Comparison of ENCODE assay signal across 1 cellular context in the genomic region with DNA sequence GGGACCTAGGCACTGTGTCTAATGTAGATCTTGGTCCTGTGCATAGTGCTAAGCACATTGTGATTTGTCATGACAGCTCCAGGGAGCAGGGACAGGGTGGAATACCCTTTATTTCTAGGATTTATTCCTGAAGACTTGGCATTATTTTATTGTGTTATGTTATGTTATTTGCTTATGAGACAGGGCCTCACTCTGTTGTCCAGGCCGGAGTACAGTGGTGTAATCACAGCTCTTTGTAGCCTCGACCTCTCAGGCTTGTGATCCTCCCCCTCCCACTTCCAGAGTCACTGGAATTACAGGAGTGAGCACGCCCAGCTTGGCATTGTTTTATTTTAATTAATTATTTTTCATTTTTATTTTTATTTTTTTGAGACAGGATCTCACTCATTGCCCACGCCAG.
TF ChIP-seq lines count a peak whose summit lies in the region.

No MANE protein-coding gene starts in this region.

TF ChIP-seq in HepG2, 621 proteins besides CTCF, POLR2A, EP300 and RAD21:
- TF ChIP-seq TP53 (CRISPR knock-in tag; conservative IDR thresholded peaks at IDR 0.05) = no peak
- TF ChIP-seq, protein P1, sequence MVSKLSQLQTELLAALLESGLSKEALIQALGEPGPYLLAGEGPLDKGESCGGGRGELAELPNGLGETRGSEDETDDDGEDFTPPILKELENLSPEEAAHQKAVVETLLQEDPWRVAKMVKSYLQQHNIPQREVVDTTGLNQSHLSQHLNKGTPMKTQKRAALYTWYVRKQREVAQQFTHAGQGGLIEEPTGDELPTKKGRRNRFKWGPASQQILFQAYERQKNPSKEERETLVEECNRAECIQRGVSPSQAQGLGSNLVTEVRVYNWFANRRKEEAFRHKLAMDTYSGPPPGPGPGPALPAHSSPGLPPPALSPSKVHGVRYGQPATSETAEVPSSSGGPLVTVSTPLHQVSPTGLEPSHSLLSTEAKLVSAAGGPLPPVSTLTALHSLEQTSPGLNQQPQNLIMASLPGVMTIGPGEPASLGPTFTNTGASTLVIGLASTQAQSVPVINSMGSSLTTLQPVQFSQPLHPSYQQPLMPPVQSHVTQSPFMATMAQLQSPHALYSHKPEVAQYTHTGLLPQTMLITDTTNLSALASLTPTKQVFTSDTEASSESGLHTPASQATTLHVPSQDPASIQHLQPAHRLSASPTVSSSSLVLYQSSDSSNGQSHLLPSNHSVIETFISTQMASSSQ (IDR thresholded peaks at IDR 0.05; ENCODE audit: low read depth) = no peak
- TF ChIP-seq, protein P1 (CRISPR knock-in tag; IDR thresholded peaks at IDR 0.05; ENCODE audit: borderline replicate concordance) = no peak
- TF ChIP-seq ZNF121 (CRISPR knock-in tag; IDR thresholded peaks at IDR 0.05) = peak; percentile 90
- TF ChIP-seq FOSL2 (CRISPR knock-in tag; IDR thresholded peaks at IDR 0.05) = no peak
- no peak for TF ChIP-seq ZNF318 (CRISPR knock-in tag; IDR thresholded peaks at IDR 0.05)
- no peak for TF ChIP-seq NCOR1 (IDR thresholded peaks at IDR 0.05; ENCODE audit: borderline replicate concordance, low read length)
- no peak for TF ChIP-seq NR1H2 (CRISPR knock-in tag; IDR thresholded peaks at IDR 0.05; ENCODE audit: borderline replicate concordance, low read depth)
- no peak for TF ChIP-seq SALL2 (CRISPR knock-in tag; IDR thresholded peaks at IDR 0.05)
- TF ChIP-seq, protein P2, sequence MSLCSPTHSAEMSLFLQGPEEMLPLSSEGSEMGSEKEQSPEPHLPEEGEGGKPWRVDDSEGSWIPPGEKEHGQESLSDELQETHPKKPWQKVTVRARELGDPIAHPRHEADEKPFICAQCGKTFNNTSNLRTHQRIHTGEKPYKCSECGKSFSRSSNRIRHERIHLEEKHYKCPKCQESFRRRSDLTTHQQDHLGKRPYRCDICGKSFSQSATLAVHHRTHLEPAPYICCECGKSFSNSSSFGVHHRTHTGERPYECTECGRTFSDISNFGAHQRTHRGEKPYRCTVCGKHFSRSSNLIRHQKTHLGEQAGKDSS (CRISPR knock-in tag; IDR thresholded peaks at IDR 0.05; ENCODE audit: borderline replicate concordance, low read depth) = no peak
- no peak for TF ChIP-seq KLF6 (CRISPR knock-in tag; IDR thresholded peaks at IDR 0.05)
- TF ChIP-seq, protein P3, sequence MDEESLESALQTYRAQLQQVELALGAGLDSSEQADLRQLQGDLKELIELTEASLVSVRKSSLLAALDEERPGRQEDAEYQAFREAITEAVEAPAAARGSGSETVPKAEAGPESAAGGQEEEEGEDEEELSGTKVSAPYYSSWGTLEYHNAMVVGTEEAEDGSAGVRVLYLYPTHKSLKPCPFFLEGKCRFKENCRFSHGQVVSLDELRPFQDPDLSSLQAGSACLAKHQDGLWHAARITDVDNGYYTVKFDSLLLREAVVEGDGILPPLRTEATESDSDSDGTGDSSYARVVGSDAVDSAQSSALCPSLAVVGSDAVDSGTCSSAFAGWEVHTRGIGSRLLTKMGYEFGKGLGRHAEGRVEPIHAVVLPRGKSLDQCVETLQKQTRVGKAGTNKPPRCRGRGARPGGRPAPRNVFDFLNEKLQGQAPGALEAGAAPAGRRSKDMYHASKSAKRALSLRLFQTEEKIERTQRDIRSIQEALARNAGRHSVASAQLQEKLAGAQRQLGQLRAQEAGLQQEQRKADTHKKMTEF (CRISPR knock-in tag; IDR thresholded peaks at IDR 0.05) = 0 out of 2 replicates have a peak, but pooled peaks have one; percentile 13
- TF ChIP-seq FOXK2 (IDR thresholded peaks at IDR 0.05) = no peak
- no peak for TF ChIP-seq MTA1 (CRISPR knock-in tag; IDR thresholded peaks at IDR 0.05; ENCODE audit: borderline replicate concordance)
- TF ChIP-seq ATF7-NPFF (CRISPR knock-in tag; IDR thresholded peaks at IDR 0.05; ENCODE audit: low read depth) = no peak
- no peak for TF ChIP-seq HOXA7 (CRISPR knock-in tag; IDR thresholded peaks at IDR 0.05)
- no peak for TF ChIP-seq SAP130 (CRISPR knock-in tag; IDR thresholded peaks at IDR 0.05; ENCODE audit: low read depth)
- TF ChIP-seq HNRNPUL1 (IDR thresholded peaks at IDR 0.05; ENCODE audit: low read depth, low read length) = no peak
- TF ChIP-seq SRY (CRISPR knock-in tag; IDR thresholded peaks at IDR 0.05) = no peak
- TF ChIP-seq FOXA3 (CRISPR knock-in tag; IDR thresholded peaks at IDR 0.05) = no peak
- no peak for TF ChIP-seq HIVEP1 (CRISPR knock-in tag; IDR thresholded peaks at IDR 0.05)
- TF ChIP-seq RCOR2 (CRISPR knock-in tag; IDR thresholded peaks at IDR 0.05) = no peak
- TF ChIP-seq MXI1 (IDR thresholded peaks at IDR 0.05; ENCODE audit: borderline replicate concordance, low read depth, low read length) = 0 out of 3 replicates have a peak, but pooled peaks have one; percentile 13
- TF ChIP-seq ZNF276 (CRISPR knock-in tag; IDR thresholded peaks at IDR 0.05; ENCODE audit: low read depth) = no peak
- TF ChIP-seq, protein P4, sequence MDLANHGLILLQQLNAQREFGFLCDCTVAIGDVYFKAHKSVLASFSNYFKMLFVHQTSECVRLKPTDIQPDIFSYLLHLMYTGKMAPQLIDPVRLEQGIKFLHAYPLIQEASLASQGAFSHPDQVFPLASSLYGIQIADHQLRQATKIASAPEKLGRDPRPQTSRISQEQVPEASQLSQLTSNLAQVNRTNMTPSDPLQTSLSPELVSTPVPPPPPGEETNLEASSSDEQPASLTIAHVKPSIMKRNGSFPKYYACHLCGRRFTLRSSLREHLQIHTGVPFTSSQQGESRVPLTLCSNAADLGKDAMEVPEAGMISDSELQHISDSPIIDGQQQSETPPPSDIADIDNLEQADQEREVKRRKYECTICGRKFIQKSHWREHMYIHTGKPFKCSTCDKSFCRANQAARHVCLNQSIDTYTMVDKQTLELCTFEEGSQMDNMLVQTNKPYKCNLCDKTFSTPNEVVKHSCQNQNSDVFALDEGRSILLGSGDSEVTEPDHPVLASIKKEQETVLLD (CRISPR knock-in tag; IDR thresholded peaks at IDR 0.05; ENCODE audit: low read depth) = no peak
- no peak for TF ChIP-seq NFE2L1 (CRISPR knock-in tag; IDR thresholded peaks at IDR 0.05; ENCODE audit: borderline replicate concordance)
- TF ChIP-seq, protein P5, sequence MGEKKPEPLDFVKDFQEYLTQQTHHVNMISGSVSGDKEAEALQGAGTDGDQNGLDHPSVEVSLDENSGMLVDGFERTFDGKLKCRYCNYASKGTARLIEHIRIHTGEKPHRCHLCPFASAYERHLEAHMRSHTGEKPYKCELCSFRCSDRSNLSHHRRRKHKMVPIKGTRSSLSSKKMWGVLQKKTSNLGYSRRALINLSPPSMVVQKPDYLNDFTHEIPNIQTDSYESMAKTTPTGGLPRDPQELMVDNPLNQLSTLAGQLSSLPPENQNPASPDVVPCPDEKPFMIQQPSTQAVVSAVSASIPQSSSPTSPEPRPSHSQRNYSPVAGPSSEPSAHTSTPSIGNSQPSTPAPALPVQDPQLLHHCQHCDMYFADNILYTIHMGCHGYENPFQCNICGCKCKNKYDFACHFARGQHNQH (CRISPR knock-in tag; IDR thresholded peaks at IDR 0.05) = no peak
- TF ChIP-seq ZNF563 (CRISPR knock-in tag; IDR thresholded peaks at IDR 0.05) = no peak
- TF ChIP-seq CEBPG (CRISPR knock-in tag; IDR thresholded peaks at IDR 0.05) = 0 out of 2 replicates have a peak, but pooled peaks have one; percentile 11
- TF ChIP-seq MEF2D (CRISPR knock-in tag; IDR thresholded peaks at IDR 0.05) = no peak
- no peak for TF ChIP-seq NR2C2 (CRISPR knock-in tag; IDR thresholded peaks at IDR 0.05; ENCODE audit: borderline replicate concordance)
